ENCODE assay signal across 23 cellular contexts in genomic region chr9:96242829-96243228, GRCh38. TPM values are rescaled to one million over a fixed set of nuclear protein-coding genes. Genes with fewer than 3 reads are reported as not detected.
DNase-seq lines count a peak whose midpoint lies in the region; TF ChIP-seq lines count a peak whose summit lies in the region.
"Had no signal": no experiment of that assay in that cellular context is flagged by ENCODE, and none has a peak within 500 bp of the region (broad histone marks: within the 10 kb centered on the region; RNA-seq: fewer than 3 reads in every experiment).

No MANE protein-coding gene starts in this region.

- DNase-seq in A673 (ENCODE audit: low spot score) = peak; percentile 21
- DNase-seq in NAMALWA (ENCODE audit: low spot score) = peak; percentile 8
- peak; percentile 65 for DNase-seq in globus pallidus (ENCODE audit: low spot score)
- peak; percentile 13 for DNase-seq in renal cortical epithelial cell (ENCODE audit: low read depth)
- no peak for DNase-seq in NCI-H2227 (lab: John Stamatoyannopoulos, UW; ENCODE audit: unreplicated experiment)
- no peak for DNase-seq in stimulated activated CD4-positive, alpha-beta T cell treated with anti-CD3 and anti-CD28 coated beads, Interleukin-4, amount 100 ng/mL, for 24 hours
- DNase-seq in CD4-positive, alpha-beta memory T cell = no peak
- DNase-seq in MG63 = no peak
- DNase-seq: activated CD4-positive, alpha-beta T cell treated with anti-CD3 and anti-CD28 coated beads, Interleukin-2, amount 50 U/mL, for 48 hours; islet precursor cell; lower lobe of right lung; NCI-H187; Peyer's patch; stimulated activated CD4-positive, alpha-beta T cell treated with anti-CD3 and anti-CD28 coated beads, Interleukin-2, amount 100 ng/mL, for 48 hours; stomach; T-helper 2 cell; uterus had no signal

- BruUV-seq in A673 (replicated peaks; lab: Mats Ljungman, UMichigan) = no TSS peak

- intact Hi-C loops in A673 (cut with micrococcal nuclease; ENCODE audit: unreplicated experiment) = no loop called here
- intact Hi-C loops in CD4-positive, alpha-beta memory T cell (cut with micrococcal nuclease) = no loop called here

- no peak overlapping the region for H3K4me3 ChIP-seq in A673 (ENCODE audit: low read depth, low read length, poor library complexity, severe bottlenecking)
- no peak overlapping the region for H3K4me3 ChIP-seq in CD4-positive, alpha-beta memory T cell (ENCODE audit: low read length in 2 of 2)
- H3K4me3 ChIP-seq in MG63 = no peak overlapping the region
- H3K4me3 ChIP-seq: A549, lower lobe of right lung, Peyer's patch, SJSA1, smooth muscle cell, stomach, uterus had no signal

- H3K36me3 ChIP-seq in A673 (ENCODE audit: insufficient read depth, low read length, poor library complexity, severe bottlenecking) (no peaks in the 10 kb centered on the region), MG63 (no peaks in the 10 kb centered on the region)
- no peaks in the 10 kb centered on the region for H3K36me3 ChIP-seq in CD4-positive, alpha-beta memory T cell (ENCODE audit: insufficient read depth, low read length)
- H3K36me3 ChIP-seq: lower lobe of right lung, Peyer's patch, SJSA1, stomach, uterus had no signal

- H3K4me1 ChIP-seq in A673 (ENCODE audit: insufficient read depth, low read length, poor library complexity, severe bottlenecking) = no peaks in the 10 kb centered on the region
- peaks cover 14% of the 10 kb centered on the region for H3K4me1 ChIP-seq in CD4-positive, alpha-beta memory T cell (ENCODE audit: insufficient read depth, low read length)
- H3K4me1 ChIP-seq: A549, lower lobe of right lung, Peyer's patch, uterus had no signal

- peaks cover 24 to 36% of the 10 kb centered on the region in 2 donors for H3K27me3 Mint-ChIP-seq in CD4-positive, alpha-beta memory T cell
- H3K27me3 Mint-ChIP-seq: progenitor cell of endocrine pancreas had no signal

- TF ChIP-seq CTCF in A673 (conservative IDR thresholded peaks at IDR 0.05; ENCODE audit: low read depth, low read length) = no peak

- no peak overlapping the region for H3K4me3 Mint-ChIP-seq in CD4-positive, alpha-beta memory T cell

- H3K27me3 ChIP-seq in A673 (replicated peaks; ENCODE audit: insufficient read depth, low read depth, low read length, poor library complexity) = no peaks in the 10 kb centered on the region
- peaks cover 5% of the 10 kb centered on the region for H3K27me3 ChIP-seq in CD4-positive, alpha-beta memory T cell (ENCODE audit: insufficient read depth, low read length)
- H3K27me3 ChIP-seq in MG63 = peaks cover 3% of the 10 kb centered on the region; the same call in 1 of the 2 replicates
- H3K27me3 ChIP-seq: Peyer's patch, SJSA1, uterus had no signal

- POLR2A ChIA-PET in A673 (lab: Charles Lee; ENCODE audit: low non-redundant PET) = no interaction called here
- POLR2A ChIA-PET in CD4-positive, alpha-beta memory T cell (lab: Charles Lee; ENCODE audit: partially characterized antibody) = no interaction called here

- H3K27ac Mint-ChIP-seq in CD4-positive, alpha-beta memory T cell = no peak overlapping the region
- H3K27ac Mint-ChIP-seq: progenitor cell of endocrine pancreas had no signal

- no peaks in the 10 kb centered on the region for H3K36me3 Mint-ChIP-seq in CD4-positive, alpha-beta memory T cell

- H3K27ac ChIP-seq in A673 (ENCODE audit: low read depth, low read length, poor library complexity, severe bottlenecking) = no peak overlapping the region
- H3K27ac ChIP-seq in CD4-positive, alpha-beta memory T cell (ENCODE audit: low read depth, low read length) = no peak overlapping the region
- H3K27ac ChIP-seq: A549, C4-2B, lower lobe of right lung, Peyer's patch, SJSA1, stomach, uterus had no signal

- CTCF ChIA-PET in A673 (lab: Charles Lee) = no interaction called here
- CTCF ChIA-PET in CD4-positive, alpha-beta memory T cell (lab: Charles Lee; ENCODE audit: partially characterized antibody) = no interaction called here

- H3K9me3 ChIP-seq in A673 (ENCODE audit: low read depth, low read length, poor library complexity, severe bottlenecking) (no peaks in the 10 kb centered on the region), MG63 (no peaks in the 10 kb centered on the region)
- H3K9me3 ChIP-seq in CD4-positive, alpha-beta memory T cell (ENCODE audit: control insufficient read depth in 1 of 2, low read length in 2 of 2) = no peaks in the 10 kb centered on the region
- H3K9me3 ChIP-seq: A549, lower lobe of right lung, Peyer's patch, SJSA1, stomach, uterus had no signal

- peaks cover 0 to 4% (median 0%) of the 10 kb centered on the region in 8 donors for H3K9me3 Mint-ChIP-seq in CD4-positive, alpha-beta memory T cell

- H3K4me1 Mint-ChIP-seq in CD4-positive, alpha-beta memory T cell = peaks cover 2 to 27% (median 11%) of the 10 kb centered on the region in 4 donors

RNA-seq across cellular contexts. Expression of gene HSD17B3, which starts 59.1 kb away (rescaled TPM):
- total RNA-seq in A673 (2021) (not detected in 2 replicates), renal cortical epithelial cell (0.10 TPM in 1 of 2 replicates, not detected in the other)
- 1 to 10 TPM; 1.8 to 2.1 TPM for total RNA-seq in CD4-positive, alpha-beta memory T cell
- not detected for polyA plus RNA-seq in CD4-positive, alpha-beta memory T cell
- total RNA-seq in MG63 (2014; rRNA removed; shearing (Covaris generic); ENCODE audit: low replicate concordance) = 0.36 TPM in 1 of 2 replicates, not detected in the other
- total RNA-seq: myocyte, progenitor cell of endocrine pancreas, SJSA1 had no signal

Comparison
In these comparisons a context has a peak if more than half of its experiments do, and no peak if none do; other contexts are left out.
1. DNase-seq: peak in A673 (single experiment), NAMALWA (single experiment), globus pallidus (single experiment) and renal cortical epithelial cell (single experiment); none in NCI-H2227 (single experiment), stimulated activated CD4-positive, alpha-beta T cell treated with anti-CD3 and anti-CD28 coated beads, Interleukin-4, amount 100 ng/mL, for 24 hours (single experiment), CD4-positive, alpha-beta memory T cell (0 of 5) and MG63 (single experiment).